Comparison of ENCODE assay signal across 18 cellular contexts in genomic region chr5:152884006-152884405, GRCh38.
"Had no signal": no experiment of that assay in that cellular context is flagged by ENCODE, and none has a peak within 500 bp of the region (broad histone marks: within the 10 kb centered on the region; RNA-seq: fewer than 3 reads in every experiment).

No MANE protein-coding gene starts in this region.

- H3K4me3 ChIP-seq: adrenal gland had no signal

- H3K9me3 ChIP-seq: adrenal gland had no signal

- ATAC-seq: activated CD8-positive, alpha-beta T cell treated with anti-CD3 and anti-CD28 coated beads, Interleukin-2, amount 10 ng/mL, durations not matched to agents 7 days and 5 days; PC-3 had no signal

- H3K4me1 ChIP-seq: adrenal gland had no signal

- H3K36me3 ChIP-seq: adrenal gland had no signal

- H3K9ac ChIP-seq: KMS-11 had no signal

- H3K27ac ChIP-seq: adrenal gland, KMS-11 had no signal

- H3K27me3 ChIP-seq: adrenal gland had no signal

- H3K4me2 ChIP-seq: KMS-11 had no signal

- DNase-seq: activated CD4-positive, alpha-beta T cell treated with anti-CD3 and anti-CD28 coated beads for 48 hours; activated CD4-positive, alpha-beta T cell treated with anti-CD3 and anti-CD28 coated beads, Interleukin-2, amount 50 U/mL, for 4 hours; activated CD4-positive, CD25-positive, alpha-beta regulatory T cell treated with anti-CD3 and anti-CD28 coated beads, Interleukin-2, amount 50 U/mL, for 72 hours; activated CD8-positive, alpha-beta memory T cell treated with anti-CD3 and anti-CD28 coated beads, Interleukin-2, amount 50 U/mL, for 48 hours; activated CD8-positive, alpha-beta T cell treated with anti-CD3 and anti-CD28 coated beads, Interleukin-2, amount 10 ng/mL, durations not matched to agents 7 days and 5 days; activated naive CD4-positive, alpha-beta T cell treated with anti-CD3 and anti-CD28 coated beads, Interleukin-2, amount 50 U/mL, for 16 hours; activated naive CD8-positive, alpha-beta T cell treated with anti-CD3 and anti-CD28 coated beads, Interleukin-2, amount 10 ng/mL, durations not matched to agents 7 days and 5 days; activated T-cell treated with anti-CD3 and anti-CD28 coated beads, Interleukin-2, amount 50 U/mL, for 1 hour; adrenal gland; anterior cingulate cortex; cerebellar nuclear complex; NCI-H1092; NCI-H1694 treated with DMSO at 0.1 percent for 48 hours; NCI-H446 treated with DMSO at 0.1 percent for 48 hours; NCI-H526; PC-3; SHP77 treated with DMSO at 0.1 percent for 48 hours had no signal
